1 cellular context compared by ENCODE assay signal in genomic region chr5:17172801-17173200, GRCh38.
TF ChIP-seq lines count a peak whose summit lies in the region.

No MANE protein-coding gene starts in this region.

TF ChIP-seq in IMR-90, 13 proteins besides CTCF, POLR2A, EP300 and RAD21:
- TF ChIP-seq ELK1 (IDR thresholded peaks at IDR 0.05; ENCODE audit: borderline replicate concordance, low read depth, low read length) (no peak), MXI1 (IDR thresholded peaks at IDR 0.05; ENCODE audit: borderline replicate concordance, low read depth, low read length) (no peak), MAFK (IDR thresholded peaks at IDR 0.05; ENCODE audit: low read depth, low read length) (no peak), NFE2L2 (IDR thresholded peaks at IDR 0.05; ENCODE audit: low read depth, low read length) (no peak), MAZ (IDR thresholded peaks at IDR 0.05; ENCODE audit: borderline replicate concordance, low read depth, low read length) (no peak), SMC3 (IDR thresholded peaks at IDR 0.05; ENCODE audit: low read depth, low read length) (no peak), RFX5 (IDR thresholded peaks at IDR 0.05; ENCODE audit: low read depth, low read length) (no peak), CHD1 (IDR thresholded peaks at IDR 0.05; ENCODE audit: low read depth, low read length) (no peak), USF2 (IDR thresholded peaks at IDR 0.05; ENCODE audit: low read depth, low read length) (no peak)
TF ChIP-seq in IMR-90: peak in this region for 0.
